Comparison of ENCODE assay signal across 8 cellular contexts in genomic region chr11:65718964-65719492, GRCh38. TPM values are rescaled to one million over a fixed set of nuclear protein-coding genes. Genes with fewer than 3 reads are reported as not detected.
DNase-seq lines count a peak whose midpoint lies in the region; ATAC-seq, FAIRE-seq and TF ChIP-seq lines count a peak whose summit lies in the region.

No MANE protein-coding gene starts in this region.

- H3K9ac ChIP-seq in SK-N-SH: peak overlapping the region; percentile 80

- H3F3A ChIP-seq in SK-N-SH (replicated peaks; ENCODE audit: insufficient read depth): peaks cover 6% of the 10 kb centered on the region

- CTCF ChIA-PET in SK-N-SH (lab: Yijun Ruan, JAX): interaction anchor here (0.7 to 4.0 kb wide), 11 partner anchors 7 to 327 kb away, joined by 3 to 34 read pairs (median 8); partner anchors contain the start of genes AP5B1, FIBP, KAT5 and MUS81

- peaks cover 7 to 19% of the 10 kb centered on the region in 2 experiments; a peak in 1 of 4 replicates for H3K4me1 ChIP-seq in SK-N-SH (ENCODE audit: control insufficient read depth in 1 of 2, insufficient read depth in 2 of 2, low read depth in 1 of 2, low read length in 1 of 2)

- FAIRE-seq in GM12892 (lab: Jason Lieb, UNC): peak; percentile 62

- H3K27ac ChIP-seq in SK-N-SH (ENCODE audit: low read depth in 2 of 2, low read length in 1 of 2): no peak overlapping the region

- peaks cover 30 to 43% of the 10 kb centered on the region in 2 experiments for H3K36me3 ChIP-seq in SK-N-SH (replicated peaks in 1 of 2; ENCODE audit: control insufficient read depth in 1 of 2, insufficient read depth in 2 of 2, low read length in 1 of 2)

- TF ChIP-seq EP300 in SK-N-SH (IDR thresholded peaks at IDR 0.05; ENCODE audit: borderline replicate concordance in 1 of 2, low read depth in 1 of 2, low read length in 1 of 2): no peak

- H3K79me2 ChIP-seq in SK-N-SH (ENCODE audit: insufficient read depth): peaks cover 34% of the 10 kb centered on the region

- H3K27me3 ChIP-seq in SK-N-SH (ENCODE audit: insufficient read depth): no peaks in the 10 kb centered on the region

- peak overlapping the region; percentile 76 to 85 for H3K4me3 ChIP-seq in SK-N-SH (ENCODE audit: low read depth in 2 of 2, low read length in 1 of 2)
- H3K4me3 ChIP-seq in retinal pigment epithelial cell (ENCODE audit: low read length): peak overlapping the region; percentile 78

- H3K4me2 ChIP-seq in SK-N-SH: peak overlapping the region; percentile 96

- no peak for TF ChIP-seq POLR2A in GM12892 (IDR thresholded peaks at IDR 0.05; ENCODE audit: low read depth, low read length)

- H4K20me1 ChIP-seq in SK-N-SH (ENCODE audit: insufficient read depth): peaks cover 17% of the 10 kb centered on the region; the same call in 1 of the 2 replicates

- ATAC-seq in GM21825 (IDR thresholded peaks at IDR 0.05; ENCODE audit: unreplicated experiment): no peak
- no peak for ATAC-seq in HG02840 (IDR thresholded peaks at IDR 0.05; ENCODE audit: low FRiP score, unreplicated experiment)
- no peak for ATAC-seq in HG03280 (IDR thresholded peaks at IDR 0.05; ENCODE audit: unreplicated experiment)

- H2AFZ ChIP-seq in SK-N-SH (ENCODE audit: low read depth): no peak overlapping the region

- POLR2A ChIA-PET in SK-N-SH (lab: Yijun Ruan, JAX): interaction anchor here (0.8 to 2.4 kb wide), 6 partner anchors 7 to 141 kb away, joined by 3 to 26 read pairs (median 5); partner anchors contain the start of genes KAT5, MUS81 and SIPA1

- no peaks in the 10 kb centered on the region for H3K9me2 ChIP-seq in SK-N-SH

- DNase-seq in GM12892 (ENCODE audit: insufficient read length): no peak
- peak; percentile 52 for DNase-seq in SK-N-SH
- DNase-seq in fibroblast of peridontal ligament (ENCODE audit: extremely low read depth): peak; percentile 19
- no peak for DNase-seq in retinal pigment epithelial cell (ENCODE audit: low read depth)
- no peak for DNase-seq in activated CD4-positive, CD25-positive, alpha-beta regulatory T cell treated with anti-CD3 and anti-CD28 coated beads, Interleukin-2, amount 50 U/mL, for 72 hours

- no peak for TF ChIP-seq RAD21 in SK-N-SH (IDR thresholded peaks at IDR 0.05; ENCODE audit: low read length)

- TF ChIP-seq CTCF in SK-N-SH (IDR thresholded peaks at IDR 0.05) (no peak), retinal pigment epithelial cell (conservative IDR thresholded peaks at IDR 0.05; ENCODE audit: low read depth, low read length) (no peak)

- 8% methylated on average over 3 of the region's 10 CpGs for WGBS in SK-N-SH (ENCODE audit: low lambda C conversion rate)

- no peaks in the 10 kb centered on the region for H3K9me3 ChIP-seq in SK-N-SH

TF ChIP-seq in SK-N-SH, 30 proteins besides CTCF, POLR2A, EP300 and RAD21:
- TF ChIP-seq USF2 (IDR thresholded peaks at IDR 0.05; ENCODE audit: borderline replicate concordance, low read depth, low read length) (no peak), SMC3 (IDR thresholded peaks at IDR 0.05; ENCODE audit: low read depth, low read length) (no peak), REST (IDR thresholded peaks at IDR 0.05; ENCODE audit: low read depth, low read length) (peak; percentile 60; the same call in 1 of the 2 replicates)

RNA-seq across cellular contexts. Expression of gene RNASEH2C, which starts 1.6 kb away (rescaled TPM):
- 49.7 TPM for polyA plus RNA-seq in GM12892 (2012; ENCODE audit: missing spikeins)
- 43.9 and 50.9 TPM in 2 replicates for polyA plus RNA-seq in SK-N-SH (2012; rRNA removed)
- polyA plus RNA-seq in SK-N-SH (2012; cell fraction: cytosol; rRNA removed): 22.5 and 37.5 TPM in 2 replicates
- 169 and 187 TPM in 2 replicates for polyA plus RNA-seq in SK-N-SH (2012; cell fraction: nucleus; rRNA removed)

RNA-seq across cellular contexts. Expression of gene KAT5, which starts 7.0 kb away (rescaled TPM):
- polyA plus RNA-seq in GM12892 (2012; ENCODE audit: missing spikeins): 29.7 TPM
- 44.5 and 51.9 TPM in 2 replicates for polyA plus RNA-seq in SK-N-SH (2012; rRNA removed)
- 22.3 and 30.2 TPM in 2 replicates for polyA plus RNA-seq in SK-N-SH (2012; cell fraction: cytosol; rRNA removed)
- polyA plus RNA-seq in SK-N-SH (2012; cell fraction: nucleus; rRNA removed): 94.6 and 147 TPM in 2 replicates

RNA-seq across cellular contexts. Expression of gene RELA, which starts 56.3 kb away (rescaled TPM):
- polyA plus RNA-seq in GM12892 (2012; ENCODE audit: missing spikeins): 28.2 TPM
- polyA plus RNA-seq in SK-N-SH (2012; rRNA removed): 28.1 and 49.5 TPM in 2 replicates
- polyA plus RNA-seq in SK-N-SH (2012; cell fraction: cytosol; rRNA removed): 26.3 and 37.8 TPM in 2 replicates
- polyA plus RNA-seq in SK-N-SH (2012; cell fraction: nucleus; rRNA removed): 129 and 139 TPM in 2 replicates

Comparison
In these comparisons a context has a peak if more than half of its experiments do, and no peak if none do; other contexts are left out.
1. DNase-seq: peak in SK-N-SH (single experiment) and fibroblast of peridontal ligament (single experiment); none in GM12892 (single experiment), retinal pigment epithelial cell (single experiment) and activated CD4-positive, CD25-positive, alpha-beta regulatory T cell treated with anti-CD3 and anti-CD28 coated beads, Interleukin-2, amount 50 U/mL, for 72 hours (single experiment).